ENCODE assay signal across 1 cellular context in the genomic region with DNA sequence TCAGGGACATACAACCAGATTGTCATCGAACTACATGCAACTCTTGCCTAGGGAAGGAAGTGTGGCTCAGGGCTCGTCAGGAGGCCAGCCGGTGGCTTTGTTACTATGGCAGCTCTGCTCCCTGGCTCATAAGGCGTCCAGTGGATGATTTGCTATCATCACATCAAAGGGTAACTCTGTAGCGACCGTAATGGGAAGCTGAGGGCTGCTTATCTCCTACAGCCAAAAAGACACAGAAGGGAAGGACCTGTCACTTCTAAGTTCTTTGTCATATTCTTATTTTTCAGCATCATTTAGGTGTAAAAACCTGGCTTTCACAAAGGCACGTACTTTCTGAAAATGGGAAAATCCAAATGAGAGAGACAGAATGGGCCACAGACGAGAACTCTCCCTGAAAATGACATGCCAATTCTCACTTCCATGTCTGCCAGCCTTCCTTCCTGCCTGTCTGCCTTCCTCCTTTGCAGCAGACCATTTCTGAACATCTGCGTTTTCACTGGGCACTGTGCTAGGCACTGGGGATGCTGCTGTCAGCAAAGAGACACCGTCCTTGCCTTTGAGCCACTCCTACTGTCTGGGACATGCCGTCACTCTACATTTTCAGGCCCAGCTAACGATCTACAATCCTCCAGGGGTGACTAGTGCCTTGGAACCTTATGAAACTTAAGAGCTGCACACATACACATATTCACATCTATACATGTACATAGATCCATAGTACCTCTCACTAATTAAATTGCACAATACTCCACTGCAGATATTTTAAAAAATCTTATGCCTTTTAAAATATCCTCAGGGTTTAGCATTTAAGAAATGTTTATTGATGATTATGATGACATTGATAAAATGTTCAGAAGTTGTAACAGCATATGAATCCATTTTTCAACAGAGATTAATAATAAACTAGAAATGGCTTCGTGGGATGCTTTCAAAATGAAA.
TF ChIP-seq lines count a peak whose summit lies in the region.

No MANE protein-coding gene starts in this region.

TF ChIP-seq in K562, 482 proteins besides CTCF, POLR2A, EP300 and RAD21 (continues in another document):
- TF ChIP-seq SMAD2 (IDR thresholded peaks at IDR 0.05; ENCODE audit: low read depth, low read length) (no peak), ATF1 (CRISPR knock-in tag; IDR thresholded peaks at IDR 0.05) (no peak), ATF1 (tag; IDR thresholded peaks at IDR 0.05) (0 out of 2 replicates have a peak, but pooled peaks have one; percentile 15), TGIF2 (CRISPR knock-in tag; IDR thresholded peaks at IDR 0.05) (no peak), BRD4 (IDR thresholded peaks at IDR 0.05) (no peak), NFE2L1 (tag; IDR thresholded peaks at IDR 0.05; ENCODE audit: borderline replicate concordance, low read depth) (no peak), TAF9B (IDR thresholded peaks at IDR 0.05; ENCODE audit: partially characterized antibody) (no peak), KDM4B (IDR thresholded peaks at IDR 0.05; ENCODE audit: borderline replicate concordance in 2 of 2, low read depth in 1 of 2) (no peak), ATF7 (IDR thresholded peaks at IDR 0.05) (no peak), NR2F6 (CRISPR knock-in tag; IDR thresholded peaks at IDR 0.05) (no peak), ZKSCAN3 (CRISPR knock-in tag; IDR thresholded peaks at IDR 0.05) (no peak), MXI1 (IDR thresholded peaks at IDR 0.05; ENCODE audit: low read depth, low read length) (no peak), PHB2 (IDR thresholded peaks at IDR 0.05; ENCODE audit: low read depth) (no peak), ETV5 (CRISPR knock-in tag; IDR thresholded peaks at IDR 0.05; ENCODE audit: low read depth) (no peak), C11orf30 (IDR thresholded peaks at IDR 0.05; ENCODE audit: low read depth) (peak; percentile 9; the same call in 1 of the 2 replicates), CTBP1 (IDR thresholded peaks at IDR 0.05; ENCODE audit: borderline replicate concordance) (peak; percentile 92), ZNF3 (CRISPR knock-in tag; IDR thresholded peaks at IDR 0.05) (no peak), HDAC3 (IDR thresholded peaks at IDR 0.05; ENCODE audit: borderline replicate concordance, partially characterized antibody) (no peak), DPF2 (IDR thresholded peaks at IDR 0.05) (peak; percentile 79), HDAC2 (IDR thresholded peaks at IDR 0.05) (0 out of 2 replicates have a peak, but pooled peaks have one; percentile 27), ZFPM2 (CRISPR knock-in tag; IDR thresholded peaks at IDR 0.05) (no peak), SMAD1 (IDR thresholded peaks at IDR 0.05; ENCODE audit: low read depth, low read length, partially characterized antibody) (no peak), ZKSCAN8 (CRISPR knock-in tag; IDR thresholded peaks at IDR 0.05) (no peak)
- TF ChIP-seq, protein P1, sequence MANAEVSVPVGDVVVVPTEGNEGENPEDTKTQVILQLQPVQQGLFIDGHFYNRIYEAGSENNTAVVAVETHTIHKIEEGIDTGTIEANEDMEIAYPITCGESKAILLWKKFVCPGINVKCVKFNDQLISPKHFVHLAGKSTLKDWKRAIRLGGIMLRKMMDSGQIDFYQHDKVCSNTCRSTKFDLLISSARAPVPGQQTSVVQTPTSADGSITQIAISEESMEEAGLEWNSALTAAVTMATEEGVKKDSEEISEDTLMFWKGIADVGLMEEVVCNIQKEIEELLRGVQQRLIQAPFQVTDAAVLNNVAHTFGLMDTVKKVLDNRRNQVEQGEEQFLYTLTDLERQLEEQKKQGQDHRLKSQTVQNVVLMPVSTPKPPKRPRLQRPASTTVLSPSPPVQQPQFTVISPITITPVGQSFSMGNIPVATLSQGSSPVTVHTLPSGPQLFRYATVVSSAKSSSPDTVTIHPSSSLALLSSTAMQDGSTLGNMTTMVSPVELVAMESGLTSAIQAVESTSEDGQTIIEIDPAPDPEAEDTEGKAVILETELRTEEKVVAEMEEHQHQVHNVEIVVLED (CRISPR knock-in tag; IDR thresholded peaks at IDR 0.05) = no peak
- TF ChIP-seq, protein P2, sequence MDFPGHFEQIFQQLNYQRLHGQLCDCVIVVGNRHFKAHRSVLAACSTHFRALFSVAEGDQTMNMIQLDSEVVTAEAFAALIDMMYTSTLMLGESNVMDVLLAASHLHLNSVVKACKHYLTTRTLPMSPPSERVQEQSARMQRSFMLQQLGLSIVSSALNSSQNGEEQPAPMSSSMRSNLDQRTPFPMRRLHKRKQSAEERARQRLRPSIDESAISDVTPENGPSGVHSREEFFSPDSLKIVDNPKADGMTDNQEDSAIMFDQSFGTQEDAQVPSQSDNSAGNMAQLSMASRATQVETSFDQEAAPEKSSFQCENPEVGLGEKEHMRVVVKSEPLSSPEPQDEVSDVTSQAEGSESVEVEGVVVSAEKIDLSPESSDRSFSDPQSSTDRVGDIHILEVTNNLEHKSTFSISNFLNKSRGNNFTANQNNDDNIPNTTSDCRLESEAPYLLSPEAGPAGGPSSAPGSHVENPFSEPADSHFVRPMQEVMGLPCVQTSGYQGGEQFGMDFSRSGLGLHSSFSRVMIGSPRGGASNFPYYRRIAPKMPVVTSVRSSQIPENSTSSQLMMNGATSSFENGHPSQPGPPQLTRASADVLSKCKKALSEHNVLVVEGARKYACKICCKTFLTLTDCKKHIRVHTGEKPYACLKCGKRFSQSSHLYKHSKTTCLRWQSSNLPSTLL (IDR thresholded peaks at IDR 0.05) = no peak
- TF ChIP-seq, protein P3, sequence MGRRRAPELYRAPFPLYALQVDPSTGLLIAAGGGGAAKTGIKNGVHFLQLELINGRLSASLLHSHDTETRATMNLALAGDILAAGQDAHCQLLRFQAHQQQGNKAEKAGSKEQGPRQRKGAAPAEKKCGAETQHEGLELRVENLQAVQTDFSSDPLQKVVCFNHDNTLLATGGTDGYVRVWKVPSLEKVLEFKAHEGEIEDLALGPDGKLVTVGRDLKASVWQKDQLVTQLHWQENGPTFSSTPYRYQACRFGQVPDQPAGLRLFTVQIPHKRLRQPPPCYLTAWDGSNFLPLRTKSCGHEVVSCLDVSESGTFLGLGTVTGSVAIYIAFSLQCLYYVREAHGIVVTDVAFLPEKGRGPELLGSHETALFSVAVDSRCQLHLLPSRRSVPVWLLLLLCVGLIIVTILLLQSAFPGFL (CRISPR knock-in tag; IDR thresholded peaks at IDR 0.05) = no peak
- TF ChIP-seq, protein P4, sequence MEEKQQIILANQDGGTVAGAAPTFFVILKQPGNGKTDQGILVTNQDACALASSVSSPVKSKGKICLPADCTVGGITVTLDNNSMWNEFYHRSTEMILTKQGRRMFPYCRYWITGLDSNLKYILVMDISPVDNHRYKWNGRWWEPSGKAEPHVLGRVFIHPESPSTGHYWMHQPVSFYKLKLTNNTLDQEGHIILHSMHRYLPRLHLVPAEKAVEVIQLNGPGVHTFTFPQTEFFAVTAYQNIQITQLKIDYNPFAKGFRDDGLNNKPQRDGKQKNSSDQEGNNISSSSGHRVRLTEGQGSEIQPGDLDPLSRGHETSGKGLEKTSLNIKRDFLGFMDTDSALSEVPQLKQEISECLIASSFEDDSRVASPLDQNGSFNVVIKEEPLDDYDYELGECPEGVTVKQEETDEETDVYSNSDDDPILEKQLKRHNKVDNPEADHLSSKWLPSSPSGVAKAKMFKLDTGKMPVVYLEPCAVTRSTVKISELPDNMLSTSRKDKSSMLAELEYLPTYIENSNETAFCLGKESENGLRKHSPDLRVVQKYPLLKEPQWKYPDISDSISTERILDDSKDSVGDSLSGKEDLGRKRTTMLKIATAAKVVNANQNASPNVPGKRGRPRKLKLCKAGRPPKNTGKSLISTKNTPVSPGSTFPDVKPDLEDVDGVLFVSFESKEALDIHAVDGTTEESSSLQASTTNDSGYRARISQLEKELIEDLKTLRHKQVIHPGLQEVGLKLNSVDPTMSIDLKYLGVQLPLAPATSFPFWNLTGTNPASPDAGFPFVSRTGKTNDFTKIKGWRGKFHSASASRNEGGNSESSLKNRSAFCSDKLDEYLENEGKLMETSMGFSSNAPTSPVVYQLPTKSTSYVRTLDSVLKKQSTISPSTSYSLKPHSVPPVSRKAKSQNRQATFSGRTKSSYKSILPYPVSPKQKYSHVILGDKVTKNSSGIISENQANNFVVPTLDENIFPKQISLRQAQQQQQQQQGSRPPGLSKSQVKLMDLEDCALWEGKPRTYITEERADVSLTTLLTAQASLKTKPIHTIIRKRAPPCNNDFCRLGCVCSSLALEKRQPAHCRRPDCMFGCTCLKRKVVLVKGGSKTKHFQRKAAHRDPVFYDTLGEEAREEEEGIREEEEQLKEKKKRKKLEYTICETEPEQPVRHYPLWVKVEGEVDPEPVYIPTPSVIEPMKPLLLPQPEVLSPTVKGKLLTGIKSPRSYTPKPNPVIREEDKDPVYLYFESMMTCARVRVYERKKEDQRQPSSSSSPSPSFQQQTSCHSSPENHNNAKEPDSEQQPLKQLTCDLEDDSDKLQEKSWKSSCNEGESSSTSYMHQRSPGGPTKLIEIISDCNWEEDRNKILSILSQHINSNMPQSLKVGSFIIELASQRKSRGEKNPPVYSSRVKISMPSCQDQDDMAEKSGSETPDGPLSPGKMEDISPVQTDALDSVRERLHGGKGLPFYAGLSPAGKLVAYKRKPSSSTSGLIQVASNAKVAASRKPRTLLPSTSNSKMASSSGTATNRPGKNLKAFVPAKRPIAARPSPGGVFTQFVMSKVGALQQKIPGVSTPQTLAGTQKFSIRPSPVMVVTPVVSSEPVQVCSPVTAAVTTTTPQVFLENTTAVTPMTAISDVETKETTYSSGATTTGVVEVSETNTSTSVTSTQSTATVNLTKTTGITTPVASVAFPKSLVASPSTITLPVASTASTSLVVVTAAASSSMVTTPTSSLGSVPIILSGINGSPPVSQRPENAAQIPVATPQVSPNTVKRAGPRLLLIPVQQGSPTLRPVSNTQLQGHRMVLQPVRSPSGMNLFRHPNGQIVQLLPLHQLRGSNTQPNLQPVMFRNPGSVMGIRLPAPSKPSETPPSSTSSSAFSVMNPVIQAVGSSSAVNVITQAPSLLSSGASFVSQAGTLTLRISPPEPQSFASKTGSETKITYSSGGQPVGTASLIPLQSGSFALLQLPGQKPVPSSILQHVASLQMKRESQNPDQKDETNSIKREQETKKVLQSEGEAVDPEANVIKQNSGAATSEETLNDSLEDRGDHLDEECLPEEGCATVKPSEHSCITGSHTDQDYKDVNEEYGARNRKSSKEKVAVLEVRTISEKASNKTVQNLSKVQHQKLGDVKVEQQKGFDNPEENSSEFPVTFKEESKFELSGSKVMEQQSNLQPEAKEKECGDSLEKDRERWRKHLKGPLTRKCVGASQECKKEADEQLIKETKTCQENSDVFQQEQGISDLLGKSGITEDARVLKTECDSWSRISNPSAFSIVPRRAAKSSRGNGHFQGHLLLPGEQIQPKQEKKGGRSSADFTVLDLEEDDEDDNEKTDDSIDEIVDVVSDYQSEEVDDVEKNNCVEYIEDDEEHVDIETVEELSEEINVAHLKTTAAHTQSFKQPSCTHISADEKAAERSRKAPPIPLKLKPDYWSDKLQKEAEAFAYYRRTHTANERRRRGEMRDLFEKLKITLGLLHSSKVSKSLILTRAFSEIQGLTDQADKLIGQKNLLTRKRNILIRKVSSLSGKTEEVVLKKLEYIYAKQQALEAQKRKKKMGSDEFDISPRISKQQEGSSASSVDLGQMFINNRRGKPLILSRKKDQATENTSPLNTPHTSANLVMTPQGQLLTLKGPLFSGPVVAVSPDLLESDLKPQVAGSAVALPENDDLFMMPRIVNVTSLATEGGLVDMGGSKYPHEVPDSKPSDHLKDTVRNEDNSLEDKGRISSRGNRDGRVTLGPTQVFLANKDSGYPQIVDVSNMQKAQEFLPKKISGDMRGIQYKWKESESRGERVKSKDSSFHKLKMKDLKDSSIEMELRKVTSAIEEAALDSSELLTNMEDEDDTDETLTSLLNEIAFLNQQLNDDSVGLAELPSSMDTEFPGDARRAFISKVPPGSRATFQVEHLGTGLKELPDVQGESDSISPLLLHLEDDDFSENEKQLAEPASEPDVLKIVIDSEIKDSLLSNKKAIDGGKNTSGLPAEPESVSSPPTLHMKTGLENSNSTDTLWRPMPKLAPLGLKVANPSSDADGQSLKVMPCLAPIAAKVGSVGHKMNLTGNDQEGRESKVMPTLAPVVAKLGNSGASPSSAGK (IDR thresholded peaks at IDR 0.05) = no peak
- TF ChIP-seq, protein P5, sequence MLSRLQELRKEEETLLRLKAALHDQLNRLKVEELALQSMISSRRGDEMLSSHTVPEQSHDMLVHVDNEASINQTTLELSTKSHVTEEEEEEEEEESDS (CRISPR knock-in tag; IDR thresholded peaks at IDR 0.05) = no peak
- TF ChIP-seq, protein P6, sequence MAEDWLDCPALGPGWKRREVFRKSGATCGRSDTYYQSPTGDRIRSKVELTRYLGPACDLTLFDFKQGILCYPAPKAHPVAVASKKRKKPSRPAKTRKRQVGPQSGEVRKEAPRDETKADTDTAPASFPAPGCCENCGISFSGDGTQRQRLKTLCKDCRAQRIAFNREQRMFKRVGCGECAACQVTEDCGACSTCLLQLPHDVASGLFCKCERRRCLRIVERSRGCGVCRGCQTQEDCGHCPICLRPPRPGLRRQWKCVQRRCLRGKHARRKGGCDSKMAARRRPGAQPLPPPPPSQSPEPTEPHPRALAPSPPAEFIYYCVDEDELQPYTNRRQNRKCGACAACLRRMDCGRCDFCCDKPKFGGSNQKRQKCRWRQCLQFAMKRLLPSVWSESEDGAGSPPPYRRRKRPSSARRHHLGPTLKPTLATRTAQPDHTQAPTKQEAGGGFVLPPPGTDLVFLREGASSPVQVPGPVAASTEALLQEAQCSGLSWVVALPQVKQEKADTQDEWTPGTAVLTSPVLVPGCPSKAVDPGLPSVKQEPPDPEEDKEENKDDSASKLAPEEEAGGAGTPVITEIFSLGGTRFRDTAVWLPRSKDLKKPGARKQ (CRISPR knock-in tag; IDR thresholded peaks at IDR 0.05) = no peak
- TF ChIP-seq, protein P7, sequence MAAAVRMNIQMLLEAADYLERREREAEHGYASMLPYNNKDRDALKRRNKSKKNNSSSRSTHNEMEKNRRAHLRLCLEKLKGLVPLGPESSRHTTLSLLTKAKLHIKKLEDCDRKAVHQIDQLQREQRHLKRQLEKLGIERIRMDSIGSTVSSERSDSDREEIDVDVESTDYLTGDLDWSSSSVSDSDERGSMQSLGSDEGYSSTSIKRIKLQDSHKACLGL (CRISPR knock-in tag; IDR thresholded peaks at IDR 0.05; ENCODE audit: borderline replicate concordance, poor library complexity, severe bottlenecking) = no peak
- TF ChIP-seq, protein P8, sequence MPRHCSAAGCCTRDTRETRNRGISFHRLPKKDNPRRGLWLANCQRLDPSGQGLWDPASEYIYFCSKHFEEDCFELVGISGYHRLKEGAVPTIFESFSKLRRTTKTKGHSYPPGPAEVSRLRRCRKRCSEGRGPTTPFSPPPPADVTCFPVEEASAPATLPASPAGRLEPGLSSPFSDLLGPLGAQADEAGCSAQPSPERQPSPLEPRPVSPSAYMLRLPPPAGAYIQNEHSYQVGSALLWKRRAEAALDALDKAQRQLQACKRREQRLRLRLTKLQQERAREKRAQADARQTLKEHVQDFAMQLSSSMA (CRISPR knock-in tag; IDR thresholded peaks at IDR 0.05) = no peak
